In the genomic region with DNA sequence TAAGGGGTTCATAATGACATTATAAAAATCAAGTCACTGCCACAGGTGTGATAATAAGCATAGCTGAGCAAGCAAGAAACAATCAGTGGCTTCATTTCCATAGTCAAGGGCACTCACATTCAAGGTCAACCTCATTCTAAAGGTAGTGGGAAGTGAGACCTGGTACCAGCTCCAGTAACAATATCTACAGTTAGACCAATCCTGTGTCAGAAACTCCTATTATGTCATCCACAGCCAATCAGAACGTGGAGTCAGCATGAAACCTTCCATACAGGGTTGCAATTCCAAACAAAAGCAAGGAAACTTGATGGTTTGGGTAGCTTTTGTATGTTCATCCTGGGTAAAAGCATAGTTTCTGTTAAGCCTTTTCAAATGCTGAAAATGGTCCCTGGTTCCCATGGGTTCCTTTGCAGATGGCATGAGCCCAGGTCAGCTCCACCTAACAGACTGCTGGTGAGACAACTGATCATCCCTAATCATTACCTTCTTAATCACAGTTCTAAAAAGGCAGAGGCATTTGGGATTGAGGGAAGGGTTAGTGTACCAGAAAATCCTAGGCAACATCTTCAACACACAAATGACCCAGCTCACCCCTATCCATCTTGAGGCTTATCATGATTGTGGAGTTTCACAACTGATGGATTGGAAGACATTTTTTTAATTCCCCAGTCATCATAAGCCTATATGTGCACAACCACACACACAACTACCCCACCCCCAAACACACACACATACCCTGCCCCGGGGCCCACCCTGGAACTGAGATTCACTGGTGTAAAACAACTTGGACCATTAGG, we compare ENCODE assay signal across 17 cellular contexts. TPM values are rescaled to one million over a fixed set of nuclear protein-coding genes. Genes with fewer than 3 reads are reported as not detected.
A peak's percentile ranks its signal among the peaks of the same experiment; 100 is the strongest.
DNase-seq lines count a peak whose midpoint lies in the region; ATAC-seq, FAIRE-seq and TF ChIP-seq lines count a peak whose summit lies in the region.
"Had no signal": no experiment of that assay in that cellular context is flagged by ENCODE, and none has a peak within 500 bp of the region (broad histone marks: within the 10 kb centered on the region; RNA-seq: fewer than 3 reads in every experiment).

No MANE protein-coding gene starts in this region.

- TF ChIP-seq CTCF in GM23338 (conservative IDR thresholded peaks at IDR 0.05; ENCODE audit: low read depth in 2 of 2), result no peak
- no peak for TF ChIP-seq CTCF in RWPE2 (IDR thresholded peaks at IDR 0.05; ENCODE audit: poor library complexity, severe bottlenecking)
- no peak for TF ChIP-seq CTCF in endothelial cell of umbilical vein (IDR thresholded peaks at IDR 0.05; ENCODE audit: extremely low read depth in 1 of 2, insufficient read depth in 1 of 2, low read depth in 1 of 2, low read length in 2 of 2)
- TF ChIP-seq CTCF in pancreas (IDR thresholded peaks at IDR 0.05), result no peak
- TF ChIP-seq CTCF in Calu3 (IDR thresholded peaks at IDR 0.05; ENCODE audit: unreplicated experiment), result no peak

- no TSS peak for BruUV-seq in endothelial cell of umbilical vein (replicated peaks; lab: Mats Ljungman, UMichigan)
- BruUV-seq in Calu3 (replicated peaks; lab: Mats Ljungman, UMichigan), result no TSS peak

- H3K4me3 ChIP-seq in GM23338 (no peak overlapping the region), RWPE2 (ENCODE audit: severe bottlenecking) (no peak overlapping the region), endothelial cell of umbilical vein (replicated peaks in 1 of 3; ENCODE audit: insufficient read depth in 1 of 3, low read depth in 1 of 3, low read length in 3 of 3) (no peak overlapping the region), pancreas (no peak overlapping the region)
- H3K4me3 ChIP-seq: MG63, SJSA1 had no signal

- CTCF ChIA-PET in endothelial cell of umbilical vein (lab: Charles Lee) (interaction anchor here (1.4 kb wide), 1 partner anchor 15 kb away, joined by 3 read pairs; no protein-coding TSS in a partner anchor), Calu3 (lab: Charles Lee) (interaction anchor here (0.6 kb wide), 1 partner anchor 16 kb away, joined by 5 read pairs; no protein-coding TSS in a partner anchor)

- no peaks in the 10 kb centered on the region for H3K4me1 ChIP-seq in GM23338 (ENCODE audit: insufficient read depth)
- peaks cover 31% of the 10 kb centered on the region for H3K4me1 ChIP-seq in RWPE2 (ENCODE audit: insufficient read depth, poor library complexity, severe bottlenecking)
- H3K4me1 ChIP-seq in endothelial cell of umbilical vein (ENCODE audit: control insufficient read depth, extremely low read depth, insufficient read depth, low read length), result no peaks in the 10 kb centered on the region
- peaks cover 9 to 15% (median 11%) of the 10 kb centered on the region in 3 donors for H3K4me1 ChIP-seq in pancreas

- no peaks in the 10 kb centered on the region for H3K9me2 ChIP-seq in GM23338 (ENCODE audit: insufficient read depth)

- no peaks in the 10 kb centered on the region for H3K36me3 Mint-ChIP-seq in GM23338 (ENCODE audit: low read depth)
- H3K36me3 Mint-ChIP-seq in Calu3 (ENCODE audit: insufficient read depth, unreplicated experiment), result no peaks in the 10 kb centered on the region

- dilution Hi-C loops in endothelial cell of umbilical vein (cut with MboI; ENCODE audit: extremely low pct_ligation_motif_present, low sequenced_read_pairs), result no loop called here

- H3K27ac ChIP-seq in GM23338 (ENCODE audit: low read depth) (no peak overlapping the region), RWPE2 (ENCODE audit: poor library complexity, severe bottlenecking) (peak overlapping the region; percentile 99), endothelial cell of umbilical vein (ENCODE audit: insufficient read depth, low read depth, low read length) (no peak overlapping the region), pancreas (no peak overlapping the region)
- H3K27ac ChIP-seq: SJSA1 had no signal

- ATAC-seq in GM23338 (peak; percentile 68), RWPE2 (ENCODE audit: low read depth) (no peak), pancreas (peak in 3 of 4 donors; percentile 38 to 59 (median 45)), HG03460 (IDR thresholded peaks at IDR 0.05; ENCODE audit: unreplicated experiment) (no peak), HG02610 (IDR thresholded peaks at IDR 0.05; ENCODE audit: unreplicated experiment) (no peak)

- DNase-seq in GM23338 (ENCODE audit: low spot score) (peak; percentile 38), RWPE2 (ENCODE audit: low spot score) (no peak), endothelial cell of umbilical vein (ENCODE audit: low read depth, low spot score) (no peak), pancreas (no peak), NCI-H1694 (lab: John Stamatoyannopoulos, UW) (no peak), Calu3 (no peak)
- DNase-seq: ACHN, AML-193, MG63, NCI-H1092 treated with DMSO at 0.1 percent for 48 hours, NCI-H2107, NCI-H446, NCI-H69, RPMI8226 had no signal

- no peaks in the 10 kb centered on the region for H3K9me3 Mint-ChIP-seq in GM23338
- H3K9me3 Mint-ChIP-seq in Calu3 (ENCODE audit: low read depth, unreplicated experiment), result no peaks in the 10 kb centered on the region

- no peaks in the 10 kb centered on the region for H3K9me3 ChIP-seq in RWPE2 (ENCODE audit: severe bottlenecking)
- H3K9me3 ChIP-seq in endothelial cell of umbilical vein (replicated peaks; ENCODE audit: control insufficient read depth, insufficient read depth, low read length), result no peaks in the 10 kb centered on the region
- H3K9me3 ChIP-seq in pancreas, result no peaks in the 10 kb centered on the region
- H3K9me3 ChIP-seq: MG63, SJSA1 had no signal

- no peak overlapping the region for H3K9ac ChIP-seq in endothelial cell of umbilical vein (replicated peaks; ENCODE audit: extremely low read depth, insufficient read depth, low read length)

- H3K79me2 ChIP-seq in GM23338 (replicated peaks; ENCODE audit: insufficient read depth) (peaks cover 26% of the 10 kb centered on the region), endothelial cell of umbilical vein (ENCODE audit: control insufficient read depth, insufficient read depth, low read length) (peaks cover 1% of the 10 kb centered on the region)

- no peaks in the 10 kb centered on the region for H3F3A ChIP-seq in GM23338 (replicated peaks; ENCODE audit: low read depth)

- H3K4me2 ChIP-seq in GM23338, result no peak overlapping the region
- H3K4me2 ChIP-seq in endothelial cell of umbilical vein (ENCODE audit: insufficient read depth, low read length), result no peak overlapping the region

- H2AFZ ChIP-seq in GM23338 (no peak overlapping the region), endothelial cell of umbilical vein (ENCODE audit: low read depth, low read length) (no peak overlapping the region)

- POLR2A ChIA-PET in endothelial cell of umbilical vein (lab: Charles Lee), result interaction anchor here (1.2 kb wide), 1 partner anchor 87 kb away, joined by 3 read pairs; no protein-coding TSS in a partner anchor

- H3K27me3 Mint-ChIP-seq in GM23338 (ENCODE audit: insufficient read depth, low read depth, poor library complexity) (no peaks in the 10 kb centered on the region), Calu3 (ENCODE audit: unreplicated experiment) (no peaks in the 10 kb centered on the region)

- no peaks in the 10 kb centered on the region for H3K9me1 ChIP-seq in endothelial cell of umbilical vein (replicated peaks; ENCODE audit: control insufficient read depth, extremely low read depth, insufficient read depth, low read length)

- H3K4me1 Mint-ChIP-seq in GM23338 (peaks cover 25% of the 10 kb centered on the region), Calu3 (ENCODE audit: low read depth, unreplicated experiment) (peaks cover 13% of the 10 kb centered on the region)

- H3K4me3 Mint-ChIP-seq in GM23338 (no peak overlapping the region), Calu3 (ENCODE audit: low read depth, unreplicated experiment) (no peak overlapping the region)

- no peak for TF ChIP-seq POLR2A in endothelial cell of umbilical vein (IDR thresholded peaks at IDR 0.05; ENCODE audit: low read depth, low read length)

- H3K27me3 ChIP-seq in GM23338 (ENCODE audit: insufficient read depth), result no peaks in the 10 kb centered on the region
- no peaks in the 10 kb centered on the region for H3K27me3 ChIP-seq in RWPE2 (ENCODE audit: insufficient read depth, poor library complexity, severe bottlenecking)
- H3K27me3 ChIP-seq in endothelial cell of umbilical vein (ENCODE audit: control insufficient read depth in 2 of 2, insufficient read depth in 2 of 2, low read length in 2 of 2), result no peaks in the 10 kb centered on the region
- no peaks in the 10 kb centered on the region for H3K27me3 ChIP-seq in pancreas
- H3K27me3 ChIP-seq: MG63, SJSA1 had no signal

- H3K36me3 ChIP-seq in GM23338 (ENCODE audit: insufficient read depth), result no peaks in the 10 kb centered on the region
- H3K36me3 ChIP-seq in RWPE2 (ENCODE audit: low read depth), result no peaks in the 10 kb centered on the region; the same call in 1 of the 2 replicates
- H3K36me3 ChIP-seq in endothelial cell of umbilical vein (ENCODE audit: control insufficient read depth in 2 of 2, extremely low read depth in 1 of 2, insufficient read depth in 2 of 2, low read length in 2 of 2), result no peaks in the 10 kb centered on the region
- no peaks in the 10 kb centered on the region for H3K36me3 ChIP-seq in pancreas
- H3K36me3 ChIP-seq: MG63, SJSA1 had no signal

- WGBS in pancreas, 2 donors, result 79 to 86% methylated on average over 2 of the region's 2 CpGs

- peak; percentile 12 for FAIRE-seq in endothelial cell of umbilical vein (lab: Jason Lieb, UNC)
- FAIRE-seq in pancreas (lab: Jason Lieb, UNC), result no peak

- H3K27ac Mint-ChIP-seq in GM23338 (peak overlapping the region; percentile 40; the same call in 1 of the 2 replicates), Calu3 (ENCODE audit: unreplicated experiment) (no peak overlapping the region)

- intact Hi-C loops in endothelial cell of umbilical vein (cut with micrococcal nuclease) (no loop called here), pancreas (cut with DNase I) (no loop called here), Calu3 (cut with micrococcal nuclease; ENCODE audit: unreplicated experiment) (no loop called here)

- H4K20me1 ChIP-seq in GM23338 (replicated peaks; ENCODE audit: insufficient read depth), result peaks cover 8% of the 10 kb centered on the region; the same call in 1 of the 2 replicates
- H4K20me1 ChIP-seq in endothelial cell of umbilical vein (replicated peaks; ENCODE audit: control insufficient read depth, extremely low read depth, insufficient read depth, low read length), result no peaks in the 10 kb centered on the region

RNA-seq across cellular contexts. Expression of gene TEX2, which starts 30.4 kb away (rescaled TPM):
- 13.4 and 17.7 TPM in 2 replicates for total RNA-seq in GM23338 (2014; rRNA removed; shearing (Covaris generic))
- polyA plus RNA-seq in GM23338 (2016; fragmentation: Nextera tagmentation; extraction: Ambion mirVana) (5.6 and 7.5 TPM in 2 replicates), endothelial cell of umbilical vein (12.5 and 13.3 TPM in 2 replicates), pancreas (1 to 10 TPM; 8.9 TPM)
- total RNA-seq in endothelial cell of umbilical vein (21.7 and 25.8 TPM in 2 replicates), pancreas (10 to 100 TPM; 19.5 to 30.3 (median 26.5) TPM), Calu3 (2022) (12.3 and 13.4 TPM in 2 replicates)
- 14.5 and 15.7 TPM in 2 replicates for polyA plus RNA-seq in endothelial cell of umbilical vein (2011; cell fraction: cytosol; rRNA removed)
- polyA plus RNA-seq in endothelial cell of umbilical vein (2011; cell fraction: nucleus; rRNA removed), result 19.2 and 20.3 TPM in 2 replicates
- polyA plus RNA-seq in endothelial cell of umbilical vein (2012), result 17.4 and 20.3 TPM in 2 replicates
- polyA minus RNA-seq in endothelial cell of umbilical vein, result 27.3 and 32.4 TPM in 2 replicates
- 14.3 TPM for polyA minus RNA-seq in endothelial cell of umbilical vein (2011; cell fraction: cytosol; rRNA and poly(A)+ RNA removed)
- polyA minus RNA-seq in endothelial cell of umbilical vein (2011; cell fraction: nucleus; rRNA and poly(A)+ RNA removed), result 15.1 and 20.7 TPM in 2 replicates

Comparison
In these comparisons a context has a peak if more than half of its experiments do, and no peak if none do; other contexts are left out.
1. ATAC-seq: peak in GM23338 (single experiment) and pancreas (3 of 4); none in RWPE2 (single experiment), HG03460 (single experiment) and HG02610 (single experiment).